13 cellular contexts compared by ENCODE assay signal in the genomic region with DNA sequence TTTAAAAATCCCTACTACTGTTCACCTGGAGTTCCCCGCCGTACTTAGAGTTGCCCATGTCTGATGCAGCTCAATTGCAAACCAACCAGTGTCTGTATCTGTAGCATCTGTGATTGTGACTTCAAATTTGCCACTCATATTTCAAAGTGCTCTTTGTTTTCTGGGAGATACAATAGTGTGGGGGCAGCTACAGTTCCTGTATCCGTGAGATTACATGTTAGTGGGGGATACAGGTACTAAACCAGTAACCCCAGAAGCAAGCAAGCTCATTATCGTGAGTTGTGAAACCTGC.
DNase-seq lines count a peak whose midpoint lies in the region; ATAC-seq and TF ChIP-seq lines count a peak whose summit lies in the region.
"Had no signal": no experiment of that assay in that cellular context is flagged by ENCODE, and none has a peak within 500 bp of the region (broad histone marks: within the 10 kb centered on the region; RNA-seq: fewer than 3 reads in every experiment).

No MANE protein-coding gene starts in this region.

- no peak for ATAC-seq in natural killer cell
- ATAC-seq in natural killer cell treated with Interleukin-12 subunit alpha and Interleukin-12 subunit beta and Interleukin-15 and Interleukin-18, amount 100 ng/mL, for 72 hours = no peak
- ATAC-seq in lower lobe of right lung = no peak
- ATAC-seq in Right ventricle myocardium inferior = no peak
- ATAC-seq in HG03442 (IDR thresholded peaks at IDR 0.05; ENCODE audit: unreplicated experiment) = no peak
- no peak for ATAC-seq in sciatic nerve

- H3K4me1 ChIP-seq in lower lobe of right lung = no peaks in the 10 kb centered on the region
- H3K4me1 ChIP-seq: BLaER1 had no signal

- H3K36me3 Mint-ChIP-seq in natural killer cell = no peaks in the 10 kb centered on the region
- no peaks in the 10 kb centered on the region for H3K36me3 Mint-ChIP-seq in natural killer cell treated with Interleukin-12 subunit alpha and Interleukin-12 subunit beta and Interleukin-15 and Interleukin-18, amount 100 ng/mL, for 72 hours
- H3K36me3 Mint-ChIP-seq: CD8-positive, alpha-beta memory T cell had no signal

- TF ChIP-seq CTCF in natural killer cell (IDR thresholded peaks at IDR 0.05) (peak; percentile 2), VCaP (conservative IDR thresholded peaks at IDR 0.05) (no peak; the same call in none of the 2 replicates), lower lobe of right lung (IDR thresholded peaks at IDR 0.05) (peak; percentile 0)

- intact Hi-C loops in natural killer cell (cut with micrococcal nuclease) = loop anchor here (5.0 kb wide), 1 partner anchor 490 kb away; no protein-coding TSS in a partner anchor
- intact Hi-C loops in lower lobe of right lung (cut with DNase I) = no loop called here
- intact Hi-C loops in Right ventricle myocardium inferior (cut with DNase I) = loop anchor here (1.0 to 10.0 kb wide), 3 partner anchors 373 to 490 kb away; a partner anchor contains a TSS
- intact Hi-C loops in sciatic nerve (cut with DNase I) = loop anchor here (10.0 kb wide), 1 partner anchor 433 kb away; no protein-coding TSS in a partner anchor

- H3K27ac ChIP-seq in VCaP (peak overlapping the region; percentile 25; the same call in 1 of the 2 replicates), lower lobe of right lung (no peak overlapping the region)
- H3K27ac ChIP-seq: BLaER1 had no signal

- no peak overlapping the region for H3K27ac Mint-ChIP-seq in natural killer cell
- H3K27ac Mint-ChIP-seq in natural killer cell treated with Interleukin-12 subunit alpha and Interleukin-12 subunit beta and Interleukin-15 and Interleukin-18, amount 100 ng/mL, for 72 hours = no peak overlapping the region
- H3K27ac Mint-ChIP-seq: CD8-positive, alpha-beta memory T cell had no signal

- H3K4me3 Mint-ChIP-seq in natural killer cell = no peak overlapping the region
- no peak overlapping the region for H3K4me3 Mint-ChIP-seq in natural killer cell treated with Interleukin-12 subunit alpha and Interleukin-12 subunit beta and Interleukin-15 and Interleukin-18, amount 100 ng/mL, for 72 hours
- H3K4me3 Mint-ChIP-seq: CD8-positive, alpha-beta memory T cell had no signal

- H3K4me3 ChIP-seq in lower lobe of right lung = no peak overlapping the region
- H3K4me3 ChIP-seq: BLaER1 had no signal

- H3K27me3 Mint-ChIP-seq in natural killer cell (ENCODE audit: low read depth in 2 of 2) = peaks cover 0 to 3% of the 10 kb centered on the region in 2 donors
- H3K27me3 Mint-ChIP-seq in natural killer cell treated with Interleukin-12 subunit alpha and Interleukin-12 subunit beta and Interleukin-15 and Interleukin-18, amount 100 ng/mL, for 72 hours = peaks cover 8 to 10% of the 10 kb centered on the region in 2 donors

- no peaks in the 10 kb centered on the region for H3K9me3 Mint-ChIP-seq in natural killer cell
- H3K9me3 Mint-ChIP-seq in natural killer cell treated with Interleukin-12 subunit alpha and Interleukin-12 subunit beta and Interleukin-15 and Interleukin-18, amount 100 ng/mL, for 72 hours = no peaks in the 10 kb centered on the region
- H3K9me3 Mint-ChIP-seq: CD8-positive, alpha-beta memory T cell had no signal

- DNase-seq in natural killer cell (no peak), lower lobe of right lung (no peak), Right ventricle myocardium inferior (ENCODE audit: missing footprints) (no peak), sciatic nerve (ENCODE audit: low spot score) (no peak), NCI-H146 treated with DMSO at 0.1 percent for 48 hours (lab: John Stamatoyannopoulos, UW; ENCODE audit: unreplicated experiment) (no peak)
- no peak for DNase-seq in natural killer cell treated with Interleukin-12 subunit alpha and Interleukin-12 subunit beta and Interleukin-15 and Interleukin-18, amount 100 ng/mL, for 72 hours (ENCODE audit: low spot score)
- DNase-seq: CD8-positive, alpha-beta memory T cell; KG1; NCI-H1436 treated with DMSO at 0.1 percent for 48 hours; NCI-H510A treated with DMSO at 0.1 percent for 48 hours had no signal

- no peaks in the 10 kb centered on the region for H3K36me3 ChIP-seq in lower lobe of right lung
- H3K36me3 ChIP-seq: BLaER1 had no signal

- no peaks in the 10 kb centered on the region for H3K9me3 ChIP-seq in lower lobe of right lung
- H3K9me3 ChIP-seq: BLaER1 had no signal

- H3K27me3 ChIP-seq in lower lobe of right lung (ENCODE audit: low read depth) = no peaks in the 10 kb centered on the region
- H3K27me3 ChIP-seq: BLaER1 had no signal

- no peaks in the 10 kb centered on the region for H3K4me1 Mint-ChIP-seq in natural killer cell
- no peaks in the 10 kb centered on the region for H3K4me1 Mint-ChIP-seq in natural killer cell treated with Interleukin-12 subunit alpha and Interleukin-12 subunit beta and Interleukin-15 and Interleukin-18, amount 100 ng/mL, for 72 hours (ENCODE audit: low read depth in 2 of 2)
- H3K4me1 Mint-ChIP-seq: CD8-positive, alpha-beta memory T cell had no signal
